Comparison of ENCODE assay signal across 8 cellular contexts in genomic region chr6:153129873-153130514, GRCh38. TPM values are rescaled to one million over a fixed set of nuclear protein-coding genes. Genes with fewer than 3 reads are reported as not detected.
DNase-seq lines count a peak whose midpoint lies in the region; ATAC-seq, FAIRE-seq and TF ChIP-seq lines count a peak whose summit lies in the region.

No MANE protein-coding gene starts in this region.

- H3K27me3 ChIP-seq in NT2/D1 (ENCODE audit: insufficient read depth, insufficient read length) (peaks cover 45% of the 10 kb centered on the region), H1 (replicated peaks in 1 of 4; ENCODE audit: control insufficient read depth in 3 of 4, extremely low read depth in 1 of 4, insufficient read depth in 3 of 4, low read length in 3 of 4) (peaks cover 0 to 19% (median 8%) of the 10 kb centered on the region in 4 experiments; a peak in 5 of 7 replicates), muscle layer of duodenum (ENCODE audit: low read depth, low read length) (no peaks in the 10 kb centered on the region)

- H4K8ac ChIP-seq in H1 (ENCODE audit: extremely low read depth, insufficient read depth, low read length), result peak overlapping the region; percentile 86

- H3K4me3 ChIP-seq in NT2/D1 (ENCODE audit: insufficient read length, low read depth), result peak overlapping the region; percentile 63
- peak overlapping the region; percentile 77 to 100 (median 86) for H3K4me3 ChIP-seq in H1 (ENCODE audit: extremely low read depth in 1 of 4, insufficient read depth in 2 of 4, low read depth in 3 of 4, low read length in 4 of 4)
- peak overlapping the region; percentile 48 to 83 for H3K4me3 ChIP-seq in muscle layer of duodenum (ENCODE audit: low read depth in 1 of 2, low read length in 2 of 2)

- TF ChIP-seq RAD21 in H1 (IDR thresholded peaks at IDR 0.05 in 1 of 2, conservative IDR thresholded peaks at IDR 0.05 in 1 of 2; ENCODE audit: low read depth in 2 of 2, low read length in 2 of 2), result no peak

- TF ChIP-seq CTCF in H1 (IDR thresholded peaks at IDR 0.05; ENCODE audit: control extremely low read depth in 1 of 3, insufficient read depth in 1 of 3, low read depth in 1 of 3, low read length in 3 of 3), result no peak

- H4K91ac ChIP-seq in H1 (replicated peaks; ENCODE audit: insufficient read length, low read length), result peak overlapping the region; percentile 19

- H3K79me2 ChIP-seq in H1 (ENCODE audit: control insufficient read depth in 1 of 2, insufficient read depth in 2 of 2, low read length in 2 of 2), result peaks cover 0 to 10% of the 10 kb centered on the region in 2 experiments; a peak in 2 of 4 replicates

- H2BK15ac ChIP-seq in H1 (ENCODE audit: low read length), result no peak overlapping the region

- CTCF ChIA-PET in H1 (lab: Charles Lee; ENCODE audit: partially characterized antibody), result no interaction called here

- 3% methylated on average over 43 of the region's 53 CpGs; no CpG with 5 or more reads in 1 of the 2 experiments for WGBS in H1 (ENCODE audit: extremely low coverage in 1 of 2, insufficient coverage in 1 of 2, insufficient read length in 1 of 2, insufficient replicate concordance in 2 of 2, low coverage in 1 of 2, low lambda C conversion rate in 2 of 2, missing lambda C conversion rate in 1 of 2), 2 experiments

- H2AFZ ChIP-seq in H1 (ENCODE audit: low read length), result peak overlapping the region; percentile 54

- H3K27ac ChIP-seq in H1 (ENCODE audit: low read depth, low read length) (no peak overlapping the region), muscle layer of duodenum (ENCODE audit: low read length) (no peak overlapping the region)

- peak overlapping the region; percentile 66 for H3K9ac ChIP-seq in NT2/D1 (ENCODE audit: insufficient read length, low read depth)
- H3K9ac ChIP-seq in H1 (replicated peaks in 1 of 4; ENCODE audit: extremely low read depth in 1 of 4, low read depth in 3 of 4, low read length in 3 of 4), result peak overlapping the region in 3 of 4 experiments; percentile 38 to 44 (median 39); a peak in 4 of 7 replicates

- DNase-seq in DMS79 treated with DMSO at 0.1 percent for 48 hours (lab: John Stamatoyannopoulos, UW) (peak; percentile 19), DMS79 (lab: John Stamatoyannopoulos, UW) (no peak), NT2/D1 (ENCODE audit: low read depth, low spot score) (no peak), H1 (ENCODE audit: low read depth in 1 of 2, low spot score in 2 of 2) (no peak), GM19240 (ENCODE audit: insufficient read length, low spot score) (no peak)

- no peaks in the 10 kb centered on the region; the same call in 1 of the 2 replicates for H3K9me3 ChIP-seq in NT2/D1 (ENCODE audit: insufficient read depth, low read length)
- peaks cover 0 to 3% of the 10 kb centered on the region in 2 experiments; a peak in 1 of 4 replicates for H3K9me3 ChIP-seq in H1 (ENCODE audit: insufficient read depth in 2 of 2, low read depth in 1 of 2, low read length in 1 of 2)
- H3K9me3 ChIP-seq in muscle layer of duodenum (ENCODE audit: control insufficient read depth in 1 of 2, low read length in 2 of 2), result no peaks in the 10 kb centered on the region

- no peak overlapping the region for H3K56ac ChIP-seq in H1 (replicated peaks; ENCODE audit: insufficient read length, low read depth, low read length)

- H2BK12ac ChIP-seq in H1 (ENCODE audit: low read depth, low read length), result no peak overlapping the region

- TF ChIP-seq POLR2A in H1 (IDR thresholded peaks at IDR 0.05; ENCODE audit: control extremely low read depth in 1 of 2, low read depth in 2 of 2, low read length in 2 of 2), result no peak

- no peak overlapping the region for H4K5ac ChIP-seq in H1 (ENCODE audit: insufficient read length, low read depth, low read length)

- H2BK5ac ChIP-seq in H1 (ENCODE audit: low read depth, low read length), result no peak overlapping the region

- H3K79me1 ChIP-seq in H1 (ENCODE audit: low read depth, low read length), result no peaks in the 10 kb centered on the region; the same call in 1 of the 2 replicates

- ATAC-seq in GM21423 (IDR thresholded peaks at IDR 0.05; ENCODE audit: unreplicated experiment) (no peak), HG03571 (IDR thresholded peaks at IDR 0.05; ENCODE audit: unreplicated experiment) (no peak)

- H3K4me1 ChIP-seq in NT2/D1 (ENCODE audit: insufficient read depth, insufficient read length), result no peaks in the 10 kb centered on the region
- peaks cover 0 to 5% (median under 1%) of the 10 kb centered on the region in 4 experiments; a peak in 1 of 7 replicates for H3K4me1 ChIP-seq in H1 (replicated peaks in 1 of 4; ENCODE audit: control insufficient read depth in 3 of 4, insufficient read depth in 4 of 4, low read length in 3 of 4)
- H3K4me1 ChIP-seq in muscle layer of duodenum (ENCODE audit: control insufficient read depth in 1 of 2, insufficient read depth in 2 of 2, low read length in 2 of 2), result peaks cover 0 to 9% of the 10 kb centered on the region in 2 donors

- TF ChIP-seq EP300 in H1 (IDR thresholded peaks at IDR 0.05; ENCODE audit: borderline replicate concordance in 1 of 2, low read depth in 2 of 2, low read length in 2 of 2), result no peak

- POLR2A ChIA-PET in H1 (lab: Charles Lee; ENCODE audit: partially characterized antibody), result interaction anchor here (1.2 kb wide), 1 partner anchor 71 kb away, joined by 3 read pairs; no protein-coding TSS in a partner anchor

- H2BK120ac ChIP-seq in H1 (replicated peaks; ENCODE audit: low read depth, low read length), result no peak overlapping the region

- no peak overlapping the region for H2BK20ac ChIP-seq in H1 (ENCODE audit: low read length)

- no peak overlapping the region for H2AK5ac ChIP-seq in H1 (ENCODE audit: low read depth, low read length)

- H3K23ac ChIP-seq in H1 (ENCODE audit: insufficient read length), result no peak overlapping the region

- peak overlapping the region; percentile 3 for H3K18ac ChIP-seq in H1 (ENCODE audit: extremely low read depth, low read length)

- H3K23me2 ChIP-seq in H1 (ENCODE audit: low read depth, low read length), result peaks cover 12% of the 10 kb centered on the region

- no peak overlapping the region for H3K14ac ChIP-seq in H1 (ENCODE audit: insufficient read length)

- FAIRE-seq in H1 (lab: Jason Lieb, UNC), result no peak

- H4K20me1 ChIP-seq in H1 (replicated peaks in 1 of 2; ENCODE audit: control insufficient read depth in 1 of 2, insufficient read depth in 2 of 2, low read length in 2 of 2), result peaks cover 0 to 5% of the 10 kb centered on the region in 2 experiments

- peak overlapping the region; percentile 91 to 97 for H3K4me2 ChIP-seq in H1 (ENCODE audit: insufficient read depth in 1 of 2, low read depth in 2 of 2, low read length in 2 of 2)

- no peak overlapping the region for H3K4ac ChIP-seq in H1 (replicated peaks; ENCODE audit: insufficient read length, low read depth, low read length)

- H3K36me3 ChIP-seq in NT2/D1 (ENCODE audit: insufficient read depth, insufficient read length, low read length), result no peaks in the 10 kb centered on the region
- no peaks in the 10 kb centered on the region for H3K36me3 ChIP-seq in H1 (ENCODE audit: control insufficient read depth in 2 of 4, insufficient read depth in 4 of 4, low read length in 3 of 4)
- H3K36me3 ChIP-seq in muscle layer of duodenum (ENCODE audit: control insufficient read depth in 1 of 2, insufficient read depth in 2 of 2, low read length in 2 of 2), result no peaks in the 10 kb centered on the region

TF ChIP-seq in H1, 55 proteins besides CTCF, POLR2A, EP300 and RAD21 (continues in another document):
- TF ChIP-seq E2F6 (IDR thresholded peaks at IDR 0.05) (0 out of 2 replicates have a peak, but pooled peaks have one; percentile 25), EGR1 (IDR thresholded peaks at IDR 0.05; ENCODE audit: borderline replicate concordance, low read depth, low read length) (no peak), KDM5A (IDR thresholded peaks at IDR 0.05; ENCODE audit: low read length) (no peak), ATF3 (IDR thresholded peaks at IDR 0.05; ENCODE audit: insufficient read depth, low read depth, low read length) (no peak), SUZ12 (IDR thresholded peaks at IDR 0.05; ENCODE audit: low read length) (peak; percentile 53; the same call in 1 of the 2 replicates), SP4 (IDR thresholded peaks at IDR 0.05; ENCODE audit: low read length) (no peak), RFX5 (IDR thresholded peaks at IDR 0.05; ENCODE audit: borderline replicate concordance, low read depth, low read length) (no peak), YY1 (IDR thresholded peaks at IDR 0.05; ENCODE audit: low read depth, low read length) (no peak), EZH2 (IDR thresholded peaks at IDR 0.05; ENCODE audit: low read depth, low read length, severe bottlenecking) (peak; percentile 19), BRCA1 (IDR thresholded peaks at IDR 0.05; ENCODE audit: low read depth, low read length) (no peak), TCF12 (IDR thresholded peaks at IDR 0.05; ENCODE audit: low read depth, low read length) (no peak), KDM1A (IDR thresholded peaks at IDR 0.05; ENCODE audit: borderline replicate concordance, low read length) (no peak), RNF2 (IDR thresholded peaks at IDR 0.05; ENCODE audit: borderline replicate concordance, low read depth, low read length, missing control alignments, poor library complexity, severe bottlenecking) (peak; percentile 65), CHD1 (IDR thresholded peaks at IDR 0.05; ENCODE audit: low read depth, low read length) (no peak), MAX (IDR thresholded peaks at IDR 0.05) (0 out of 2 replicates have a peak, but pooled peaks have one; percentile 20)

RNA-seq across cellular contexts. Expression of gene RGS17, which starts 1.1 kb away (rescaled TPM):
- 10.7 and 12.2 TPM in 2 replicates for total RNA-seq in H1 (2021; fragmentation: NEBNext Ultra II Directional; extraction: Animal tissue kit (Norgen Biotek cat#: 25700))
- 2.0 and 2.3 TPM in 2 replicates for polyA plus RNA-seq in H1 (2011; rRNA removed)
- 2.4 TPM for polyA plus RNA-seq in H1 (2011; cell fraction: cytosol; rRNA removed)
- polyA plus RNA-seq in H1 (2011; cell fraction: nucleus; rRNA removed), result 4.0 TPM
- polyA plus RNA-seq in H1 (2012, experiment 1 of 2), result 1.9 to 4.3 TPM (median 2.4 TPM) in 4 replicates
- 0.54 TPM for polyA plus RNA-seq in H1 (2012, experiment 2 of 2)
- polyA plus RNA-seq in H1 (2013, experiment 1 of 2), result 11.1 TPM
- 9.0 TPM for polyA plus RNA-seq in H1 (2013, experiment 2 of 2)
- polyA minus RNA-seq in H1 (2011; rRNA and poly(A)+ RNA removed), result 6.2 and 6.8 TPM in 2 replicates
- 6.7 TPM for polyA minus RNA-seq in H1 (2011; cell fraction: cytosol; rRNA and poly(A)+ RNA removed)
- polyA minus RNA-seq in H1 (2011; cell fraction: nucleus; rRNA and poly(A)+ RNA removed), result 18.0 TPM
